In the genomic region with DNA sequence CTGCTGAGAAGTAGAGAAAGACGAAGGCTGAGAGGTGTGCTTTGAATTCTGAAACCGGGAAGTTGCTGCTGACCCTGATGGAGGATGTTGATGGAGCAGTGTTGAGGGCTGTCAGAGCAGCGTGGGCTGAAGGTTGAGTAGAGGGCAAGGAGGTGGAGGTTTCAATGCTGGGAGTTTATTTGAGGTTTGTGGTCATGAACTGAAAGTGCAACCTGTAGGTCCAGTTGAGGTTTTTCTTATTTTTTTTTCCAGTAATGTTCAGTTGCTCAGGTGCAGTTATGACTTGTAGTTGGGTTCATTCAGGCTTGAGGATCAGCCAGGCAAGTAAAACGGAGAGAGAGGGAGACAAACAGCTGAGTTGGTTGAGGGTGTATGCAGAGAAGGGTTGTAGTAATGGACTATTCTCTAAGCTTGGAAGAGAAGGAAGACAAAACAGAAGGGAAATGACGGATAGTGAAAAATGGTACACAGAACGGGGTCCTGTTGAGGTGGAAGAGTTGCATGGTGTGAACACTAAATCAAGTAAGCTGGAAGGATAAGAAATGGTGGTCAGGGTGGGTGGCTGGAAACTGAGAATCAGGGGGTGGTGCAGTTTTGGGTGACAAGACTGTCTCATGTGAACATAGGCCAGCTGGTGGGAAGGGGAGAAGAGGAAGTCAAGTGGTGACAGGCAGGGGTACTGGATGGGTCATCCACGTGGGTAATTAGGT, we compare ENCODE assay signal across 9 cellular contexts. TPM values are rescaled to one million over a fixed set of nuclear protein-coding genes. Genes with fewer than 3 reads are reported as not detected.
DNase-seq lines count a peak whose midpoint lies in the region; ATAC-seq and TF ChIP-seq lines count a peak whose summit lies in the region.
"Had no signal": no experiment of that assay in that cellular context is flagged by ENCODE, and none has a peak within 500 bp of the region (broad histone marks: within the 10 kb centered on the region; RNA-seq: fewer than 3 reads in every experiment).

No MANE protein-coding gene starts in this region.

- TF ChIP-seq CTCF in transverse colon (IDR thresholded peaks at IDR 0.05) (no peak), upper lobe of right lung (IDR thresholded peaks at IDR 0.05) (no peak), thyroid gland (IDR thresholded peaks at IDR 0.05) (no peak), H9 (conservative IDR thresholded peaks at IDR 0.05) (no peak)

- peaks cover 7 to 16% (median 14%) of the 10 kb centered on the region in 4 donors for H3K4me1 Mint-ChIP-seq in CD4-positive, CD25-positive, alpha-beta regulatory T cell
- peaks cover 13% of the 10 kb centered on the region for H3K4me1 Mint-ChIP-seq in activated naive CD8-positive, alpha-beta T cell (ENCODE audit: low read depth)
- H3K4me1 Mint-ChIP-seq in H9 = peaks cover 2 to 10% of the 10 kb centered on the region in 2 experiments

- peaks cover 4% of the 10 kb centered on the region for H3K27me3 Mint-ChIP-seq in CD4-positive, CD25-positive, alpha-beta regulatory T cell
- H3K27me3 Mint-ChIP-seq in activated naive CD8-positive, alpha-beta T cell = no peaks in the 10 kb centered on the region
- peaks cover 2% of the 10 kb centered on the region for H3K27me3 Mint-ChIP-seq in H9 (ENCODE audit: low read depth)

- H3K27ac ChIP-seq in CD4-positive, CD25-positive, alpha-beta regulatory T cell (ENCODE audit: insufficient read depth, low read length, poor library complexity, severe bottlenecking) = no peak overlapping the region
- H3K27ac ChIP-seq in transverse colon = peak overlapping the region in 2 of 4 donors; percentile 6 to 55
- no peak overlapping the region for H3K27ac ChIP-seq in upper lobe of right lung
- H3K27ac ChIP-seq in thyroid gland = no peak overlapping the region
- no peak overlapping the region for H3K27ac ChIP-seq in H9 (ENCODE audit: insufficient read length, low read depth, low read length)

- no peak overlapping the region for H3K9ac ChIP-seq in H9 (ENCODE audit: extremely low read depth, insufficient read length, low read length)

- no peak overlapping the region for H3K14ac ChIP-seq in H9 (ENCODE audit: insufficient read depth, low read length)

- peaks cover 9% of the 10 kb centered on the region for H3K4me1 ChIP-seq in CD4-positive, CD25-positive, alpha-beta regulatory T cell (ENCODE audit: control insufficient read depth, insufficient read depth, low read length, poor library complexity, severe bottlenecking)
- H3K4me1 ChIP-seq in transverse colon = no peaks in the 10 kb centered on the region
- H3K4me1 ChIP-seq in upper lobe of right lung = no peaks in the 10 kb centered on the region
- H3K4me1 ChIP-seq in thyroid gland = no peaks in the 10 kb centered on the region
- no peaks in the 10 kb centered on the region for H3K4me1 ChIP-seq in H9 (ENCODE audit: insufficient read depth, low read length)

- WGBS in transverse colon (ENCODE audit: low coverage in 1 of 2), 2 donors = 60 to 64% methylated on average over 7 of the region's 7 CpGs
- 67 to 73% methylated on average over 7 of the region's 7 CpGs for WGBS in thyroid gland, 2 donors
- WGBS in H9 (ENCODE audit: extremely low coverage, insufficient read length, low lambda C conversion rate) = no CpG with 5 or more reads among the region's 7 CpGs

- no peak for TF ChIP-seq POLR2A in transverse colon (IDR thresholded peaks at IDR 0.05)
- no peak for TF ChIP-seq POLR2A in thyroid gland (IDR thresholded peaks at IDR 0.05)

- H2AK5ac ChIP-seq in H9 (ENCODE audit: insufficient read length, low read length) = no peak overlapping the region

- no peak overlapping the region for H2AFZ ChIP-seq in H9 (ENCODE audit: low read length)

- H3K4me3 Mint-ChIP-seq in CD4-positive, CD25-positive, alpha-beta regulatory T cell = peak overlapping the region in 3 of 4 donors; percentile 17 to 75 (median 19)
- peak overlapping the region; percentile 35 for H3K4me3 Mint-ChIP-seq in activated naive CD8-positive, alpha-beta T cell
- no peak overlapping the region for H3K4me3 Mint-ChIP-seq in H9

- H4K91ac ChIP-seq in H9 (ENCODE audit: insufficient read length, low read depth, low read length) = no peak overlapping the region

- peak in 2 of 3 donors; percentile 19 to 68 for DNase-seq in CD4-positive, CD25-positive, alpha-beta regulatory T cell
- DNase-seq in transverse colon (peak; percentile 37), upper lobe of right lung (no peak), thyroid gland (no peak), H9 (no peak)

- H3K27me3 ChIP-seq in CD4-positive, CD25-positive, alpha-beta regulatory T cell (ENCODE audit: control insufficient read depth, insufficient read depth, low read length) = no peaks in the 10 kb centered on the region
- H3K27me3 ChIP-seq in transverse colon (no peaks in the 10 kb centered on the region), upper lobe of right lung (no peaks in the 10 kb centered on the region), thyroid gland (no peaks in the 10 kb centered on the region), H9 (ENCODE audit: insufficient read depth, low read length) (no peaks in the 10 kb centered on the region)

- H3K18ac ChIP-seq in H9 (ENCODE audit: insufficient read length, low read depth, low read length) = no peak overlapping the region

- no peak overlapping the region for H3K23ac ChIP-seq in H9 (ENCODE audit: insufficient read length, low read depth, low read length)

- no peak overlapping the region for H3K4ac ChIP-seq in H9 (ENCODE audit: low read depth, low read length)

- no peak overlapping the region for H2BK120ac ChIP-seq in H9 (ENCODE audit: low read depth, low read length, poor library complexity, severe bottlenecking)

- peak overlapping the region; percentile 43 to 66 (median 50) for H3K27ac Mint-ChIP-seq in CD4-positive, CD25-positive, alpha-beta regulatory T cell
- H3K27ac Mint-ChIP-seq in activated naive CD8-positive, alpha-beta T cell = peak overlapping the region; percentile 62
- no peak overlapping the region; a peak in 1 of 7 replicates for H3K27ac Mint-ChIP-seq in H9

- no peak overlapping the region for H3K4me2 ChIP-seq in H9 (ENCODE audit: insufficient read depth, insufficient read length, low read length)

- no peaks in the 10 kb centered on the region for H3K23me2 ChIP-seq in H9 (ENCODE audit: insufficient read length, low read depth, low read length, poor library complexity, severe bottlenecking)

- H3K36me3 Mint-ChIP-seq in CD4-positive, CD25-positive, alpha-beta regulatory T cell = no peaks in the 10 kb centered on the region
- H3K36me3 Mint-ChIP-seq in activated naive CD8-positive, alpha-beta T cell = peaks cover 3% of the 10 kb centered on the region
- H3K36me3 Mint-ChIP-seq in H9 (ENCODE audit: insufficient read depth in 1 of 3, low read depth in 3 of 3) = no peaks in the 10 kb centered on the region

- H3K36me3 ChIP-seq in CD4-positive, CD25-positive, alpha-beta regulatory T cell (ENCODE audit: control insufficient read depth, insufficient read depth, low read length) = no peaks in the 10 kb centered on the region
- H3K36me3 ChIP-seq in transverse colon = no peaks in the 10 kb centered on the region
- H3K36me3 ChIP-seq in upper lobe of right lung = no peaks in the 10 kb centered on the region
- H3K36me3 ChIP-seq in thyroid gland = no peaks in the 10 kb centered on the region

- no peak overlapping the region for H2BK20ac ChIP-seq in H9 (ENCODE audit: low read depth, low read length, poor library complexity, severe bottlenecking)

- no peak overlapping the region for H2BK5ac ChIP-seq in H9 (ENCODE audit: insufficient read length, low read length)

- intact Hi-C loops in transverse colon (cut with DNase I; ENCODE audit: low total_unique reads) = no loop called here
- intact Hi-C loops in upper lobe of right lung (cut with DNase I) = no loop called here
- intact Hi-C loops in thyroid gland (cut with DNase I) = no loop called here

- H3K4me3 ChIP-seq in CD4-positive, CD25-positive, alpha-beta regulatory T cell (ENCODE audit: low read depth, low read length) = peak overlapping the region; percentile 45
- H3K4me3 ChIP-seq in transverse colon (no peak overlapping the region), upper lobe of right lung (no peak overlapping the region), thyroid gland (replicated peaks in 1 of 3) (no peak overlapping the region)

- in situ Hi-C loops in transverse colon (cut with MboI; ENCODE audit: low pct_ligation_motif_present in 1 of 4, low pct_unique_long_range_greater_than_20kb in 1 of 4, low sequenced_read_pairs in 3 of 4) = no loop called here

- H4K5ac ChIP-seq in H9 (ENCODE audit: insufficient read length, low read depth, low read length) = no peak overlapping the region

- H3K9me3 Mint-ChIP-seq in CD4-positive, CD25-positive, alpha-beta regulatory T cell = peaks cover 0 to 1% (median 0%) of the 10 kb centered on the region in 7 donors
- H3K9me3 Mint-ChIP-seq in activated naive CD8-positive, alpha-beta T cell (ENCODE audit: low read depth) = no peaks in the 10 kb centered on the region
- H3K9me3 Mint-ChIP-seq in H9 = no peaks in the 10 kb centered on the region

- H3K56ac ChIP-seq in H9 (ENCODE audit: insufficient read length, low read depth, low read length) = no peak overlapping the region

- H3K79me2 ChIP-seq in H9 (ENCODE audit: insufficient read depth, low read length) = no peaks in the 10 kb centered on the region

- H3K79me1 ChIP-seq in H9 (ENCODE audit: insufficient read depth, low read depth, low read length, poor library complexity, severe bottlenecking) = no peaks in the 10 kb centered on the region

- H4K8ac ChIP-seq in H9 (replicated peaks; ENCODE audit: insufficient read length, low read depth, low read length) = no peak overlapping the region

- H2BK12ac ChIP-seq in H9 (ENCODE audit: insufficient read length, low read depth, low read length) = no peak overlapping the region

- H3T11ph ChIP-seq in H9 (ENCODE audit: low read length) = no peak overlapping the region

- H4K20me1 ChIP-seq in H9 (ENCODE audit: control insufficient read depth, insufficient read depth, insufficient read length) = no peaks in the 10 kb centered on the region

- ATAC-seq in CD4-positive, CD25-positive, alpha-beta regulatory T cell (ENCODE audit: low read depth in 2 of 2) = peak; percentile 64 to 67
- ATAC-seq in GM19467 (IDR thresholded peaks at IDR 0.05; ENCODE audit: unreplicated experiment) = peak; percentile 63
- ATAC-seq in HG03520 (IDR thresholded peaks at IDR 0.05; ENCODE audit: unreplicated experiment) = peak; percentile 67
- ATAC-seq in upper lobe of right lung = no peak

- H2BK15ac ChIP-seq in H9 (ENCODE audit: low read depth, low read length) = no peak overlapping the region

- H3K9me3 ChIP-seq in CD4-positive, CD25-positive, alpha-beta regulatory T cell (ENCODE audit: control insufficient read depth in 2 of 2, low read length in 2 of 2) = no peaks in the 10 kb centered on the region
- no peaks in the 10 kb centered on the region for H3K9me3 ChIP-seq in transverse colon
- no peaks in the 10 kb centered on the region for H3K9me3 ChIP-seq in upper lobe of right lung
- H3K9me3 ChIP-seq in thyroid gland = no peaks in the 10 kb centered on the region
- no peaks in the 10 kb centered on the region for H3K9me3 ChIP-seq in H9 (ENCODE audit: control insufficient read depth, low read depth, low read length)

- TF ChIP-seq EP300 in transverse colon (IDR thresholded peaks at IDR 0.05; ENCODE audit: low read depth) = no peak

RNA-seq across cellular contexts. Expression of gene UBE2G1, which starts 8.7 kb away (rescaled TPM):
- 67.9 TPM for total RNA-seq in CD4-positive, CD25-positive, alpha-beta regulatory T cell
- polyA plus RNA-seq in CD4-positive, CD25-positive, alpha-beta regulatory T cell = 10 to 100 TPM; 55.0 to 66.7 (median 58.7) TPM
- total RNA-seq in transverse colon (100 to 1,000 TPM in 1 of 4 donors, 10 to 100 TPM in 3; 41.6 to 104 (median 53.0) TPM), upper lobe of right lung (38.4 TPM), thyroid gland (10 to 100 TPM; 39.1 to 58.0 (median 49.4) TPM), H9 (2021) (185 and 188 TPM in 2 replicates)

RNA-seq across cellular contexts. Expression of gene SPNS3, which starts 58.5 kb away (rescaled TPM):
- 2.5 TPM for total RNA-seq in CD4-positive, CD25-positive, alpha-beta regulatory T cell
- polyA plus RNA-seq in CD4-positive, CD25-positive, alpha-beta regulatory T cell = 1 to 10 TPM; 4.5 to 8.8 (median 7.7) TPM
- total RNA-seq in transverse colon (not detected), upper lobe of right lung (0.87 TPM), thyroid gland (under 1 TPM in 1 of 4 donors, not detected in 3; 0.54 TPM), H9 (2021) (not detected in 2 replicates)
- total RNA-seq: astrocyte had no signal

Comparison
In these comparisons a context has a peak if more than half of its experiments do, and no peak if none do; other contexts are left out.
1. DNase-seq: peak in CD4-positive, CD25-positive, alpha-beta regulatory T cell (2 of 3) and transverse colon (single experiment); none in upper lobe of right lung (single experiment), thyroid gland (0 of 2) and H9 (single experiment).
2. H3K27ac Mint-ChIP-seq: peak in CD4-positive, CD25-positive, alpha-beta regulatory T cell (3 of 3) and activated naive CD8-positive, alpha-beta T cell (single experiment); none in H9 (0 of 3).
3. H3K4me3 Mint-ChIP-seq: peak in CD4-positive, CD25-positive, alpha-beta regulatory T cell (3 of 4) and activated naive CD8-positive, alpha-beta T cell (single experiment); none in H9 (0 of 2).